ENCODE assay signal across 17 cellular contexts in genomic region chr15:100337422-100338044, GRCh38. TPM values are rescaled to one million over a fixed set of nuclear protein-coding genes. Genes with fewer than 3 reads are reported as not detected.
A peak's percentile ranks its signal among the peaks of the same experiment; 100 is the strongest.
DNase-seq lines count a peak whose midpoint lies in the region; ATAC-seq and TF ChIP-seq lines count a peak whose summit lies in the region.
"Had no signal": no experiment of that assay in that cellular context is flagged by ENCODE, and none has a peak within 500 bp of the region (broad histone marks: within the 10 kb centered on the region; RNA-seq: fewer than 3 reads in every experiment).

No MANE protein-coding gene starts in this region.

- H3K27ac ChIP-seq in right atrium auricular region (no peak overlapping the region), heart left ventricle (no peak overlapping the region), thymus (ENCODE audit: low read depth) (no peak overlapping the region)
- H3K27ac ChIP-seq: GM23248 had no signal

- no peaks in the 10 kb centered on the region for H3K79me2 ChIP-seq in Loucy (ENCODE audit: insufficient read depth, low read length)

- peak overlapping the region; percentile 58 for H3K9ac ChIP-seq in Loucy (ENCODE audit: low read depth, low read length, poor library complexity, severe bottlenecking)
- H3K9ac ChIP-seq: GM23248 had no signal

- TF ChIP-seq CTCF in right atrium auricular region (IDR thresholded peaks at IDR 0.05), result no peak
- no peak for TF ChIP-seq CTCF in heart left ventricle (IDR thresholded peaks at IDR 0.05)
- TF ChIP-seq CTCF in Loucy (conservative IDR thresholded peaks at IDR 0.05; ENCODE audit: low read length), result no peak

- no peaks in the 10 kb centered on the region for H3K9me3 ChIP-seq in right atrium auricular region
- no peaks in the 10 kb centered on the region for H3K9me3 ChIP-seq in heart left ventricle
- H3K9me3 ChIP-seq in Loucy (ENCODE audit: insufficient read depth, low read depth, low read length), result no peaks in the 10 kb centered on the region
- peaks cover 3% of the 10 kb centered on the region for H3K9me3 ChIP-seq in thymus (ENCODE audit: control insufficient read depth)
- H3K9me3 ChIP-seq: Caco-2 had no signal

- no peak overlapping the region for H2AFZ ChIP-seq in Loucy (ENCODE audit: low read length)
- H2AFZ ChIP-seq: GM23248 had no signal

- H3K4me3 ChIP-seq in right atrium auricular region (no peak overlapping the region), heart left ventricle (no peak overlapping the region), Loucy (ENCODE audit: low read length, poor library complexity, severe bottlenecking) (peak overlapping the region; percentile 64), thymus (ENCODE audit: low read length) (peak overlapping the region; percentile 31)
- H3K4me3 ChIP-seq: GM12878, GM23248 had no signal

- DNase-seq in right atrium auricular region (ENCODE audit: low spot score) (peak; percentile 55), heart left ventricle (no peak), NCI-H2227 treated with DMSO at 0.1 percent for 48 hours (lab: John Stamatoyannopoulos, UW) (no peak), NCI-H1105 treated with DMSO at 0.1 percent for 48 hours (lab: John Stamatoyannopoulos, UW) (no peak)
- DNase-seq: C1 segment of cervical spinal cord; Caco-2; CD8-positive, alpha-beta T cell; DMS153; EL; GDM1; GM23248; H7; HCEC 1CT had no signal

- no peak for ATAC-seq in heart left ventricle
- ATAC-seq: CD8-positive, alpha-beta T cell; GM12878 had no signal

- H3K27me3 ChIP-seq in right atrium auricular region, result no peaks in the 10 kb centered on the region
- H3K27me3 ChIP-seq in heart left ventricle, result peaks cover 0 to 26% (median 11%) of the 10 kb centered on the region in 9 donors
- no peaks in the 10 kb centered on the region for H3K27me3 ChIP-seq in Loucy (ENCODE audit: insufficient read depth, low read length, poor library complexity, severe bottlenecking)
- H3K27me3 ChIP-seq in thymus (ENCODE audit: control insufficient read depth, insufficient read depth), result peaks cover 30% of the 10 kb centered on the region

- peak overlapping the region; percentile 60 for H3K4me2 ChIP-seq in Loucy (ENCODE audit: low read depth, low read length, poor library complexity, severe bottlenecking)

- H3F3A ChIP-seq in Loucy (ENCODE audit: low read depth), result no peaks in the 10 kb centered on the region

- 91 to 94% (median 92%) methylated on average over 10 to 11 of the region's 11 CpGs for WGBS in heart left ventricle, 4 donors
- WGBS in thymus, result 90% methylated on average over 11 of the region's 11 CpGs

- H3K9me2 ChIP-seq in Loucy (replicated peaks; ENCODE audit: low read depth, low read length), result no peaks in the 10 kb centered on the region

- intact Hi-C loops in heart left ventricle (cut with DNase I), result loop anchor here (2.0 to 10.0 kb wide), 9 partner anchors 163 to 409 kb away; no protein-coding TSS in a partner anchor

- H3K4me1 ChIP-seq in right atrium auricular region, result peaks cover 0 to 17% of the 10 kb centered on the region in 2 donors
- H3K4me1 ChIP-seq in heart left ventricle, result peaks cover 0 to 15% (median 7%) of the 10 kb centered on the region in 12 donors
- peaks cover 49% of the 10 kb centered on the region for H3K4me1 ChIP-seq in Loucy (ENCODE audit: insufficient read depth, low read length, poor library complexity, severe bottlenecking)
- H3K4me1 ChIP-seq in thymus (ENCODE audit: control insufficient read depth, insufficient read depth, low read length), result peaks cover 18% of the 10 kb centered on the region
- H3K4me1 ChIP-seq: Caco-2 had no signal

- TF ChIP-seq POLR2A in heart left ventricle (IDR thresholded peaks at IDR 0.05), result no peak

- H3K36me3 ChIP-seq in right atrium auricular region, result no peaks in the 10 kb centered on the region
- no peaks in the 10 kb centered on the region for H3K36me3 ChIP-seq in heart left ventricle
- H3K36me3 ChIP-seq in Loucy (ENCODE audit: insufficient read depth, low read length), result no peaks in the 10 kb centered on the region
- H3K36me3 ChIP-seq in thymus (ENCODE audit: control insufficient read depth, insufficient read depth), result no peaks in the 10 kb centered on the region

- no peaks in the 10 kb centered on the region for H4K20me1 ChIP-seq in Loucy (ENCODE audit: insufficient read depth, low read length, poor library complexity, severe bottlenecking)

RNA-seq across cellular contexts. Expression of gene ADAMTS17, which starts 4.2 kb away (rescaled TPM):
- total RNA-seq in right atrium auricular region (1 to 10 TPM; 3.6 to 4.4 TPM), heart left ventricle (1 to 10 TPM in 7 of 9 donors, under 1 TPM in 2; 0.52 to 2.4 (median 1.9) TPM)
- polyA plus RNA-seq in heart left ventricle (under 1 TPM; 0.30 to 0.58 TPM), thymus (5.6 TPM)
- total RNA-seq: GM23248 had no signal
- polyA plus RNA-seq: BJ, GM23248 had no signal

Comparison
In these comparisons a context has a peak if more than half of its experiments do, and no peak if none do; other contexts are left out.
1. H3K4me3 ChIP-seq: peak in Loucy (single experiment) and thymus (single experiment); none in right atrium auricular region (0 of 2) and heart left ventricle (0 of 12).